8 cellular contexts compared by ENCODE assay signal in the genomic region with DNA sequence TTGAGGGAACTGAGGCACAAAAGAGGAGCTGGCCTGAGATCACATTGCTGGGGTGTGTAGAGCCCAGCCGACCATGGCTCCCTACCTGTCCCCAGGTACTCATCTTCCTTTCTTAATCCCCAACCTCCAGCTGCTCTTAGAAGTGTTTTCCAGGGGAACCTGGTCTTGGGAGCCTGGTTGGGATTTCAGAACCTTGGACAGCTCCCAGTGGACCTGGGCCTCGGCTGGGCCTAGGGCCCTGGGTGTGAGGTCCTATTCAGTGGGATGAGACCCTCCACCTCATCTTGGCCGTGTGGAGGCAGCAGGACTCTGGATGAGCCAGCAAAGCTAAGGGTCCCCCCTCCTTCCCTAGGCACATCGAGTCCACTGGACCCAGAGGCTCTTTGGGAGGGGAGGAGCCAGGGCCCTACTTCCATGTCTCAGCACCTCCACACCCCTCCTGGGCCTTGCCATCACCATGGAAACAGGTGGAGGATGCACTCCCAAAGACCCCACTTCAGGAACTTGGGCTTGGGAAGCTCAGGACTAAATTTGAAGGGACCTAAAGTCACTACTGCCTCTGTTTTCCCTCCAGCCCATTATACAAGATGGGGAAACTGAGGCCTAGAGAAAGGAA. TPM values are rescaled to one million over a fixed set of nuclear protein-coding genes. Genes with fewer than 3 reads are reported as not detected.
DNase-seq lines count a peak whose midpoint lies in the region; ATAC-seq, FAIRE-seq and TF ChIP-seq lines count a peak whose summit lies in the region.

No MANE protein-coding gene starts in this region.

- FAIRE-seq in kidney (lab: Jason Lieb, UNC), result no peak

- H3K27ac Mint-ChIP-seq in activated naive CD4-positive, alpha-beta T cell treated with anti-CD3 and anti-CD28 coated beads, Interleukin-2, amount 10 ng/mL, durations not matched to agents 7 days and 5 days, result no peak overlapping the region

- H3K9ac ChIP-seq in kidney (ENCODE audit: low read length in 2 of 2), result no peak overlapping the region

- no peaks in the 10 kb centered on the region for H3K9me3 Mint-ChIP-seq in activated naive CD4-positive, alpha-beta T cell treated with anti-CD3 and anti-CD28 coated beads, Interleukin-2, amount 10 ng/mL, durations not matched to agents 7 days and 5 days

- peaks cover 10% of the 10 kb centered on the region for H3K27me3 Mint-ChIP-seq in activated naive CD4-positive, alpha-beta T cell treated with anti-CD3 and anti-CD28 coated beads, Interleukin-2, amount 10 ng/mL, durations not matched to agents 7 days and 5 days

- no peaks in the 10 kb centered on the region for H3K9me3 ChIP-seq in kidney (ENCODE audit: control insufficient read depth in 1 of 2, low read length in 2 of 2)

- ATAC-seq in HG03457 (IDR thresholded peaks at IDR 0.05; ENCODE audit: unreplicated experiment), result no peak
- ATAC-seq in GM21515 (IDR thresholded peaks at IDR 0.05; ENCODE audit: unreplicated experiment), result no peak

- H3K4me3 ChIP-seq in AG09309 (ENCODE audit: control insufficient read depth, low read depth, low read length), result no peak overlapping the region
- H3K4me3 ChIP-seq in kidney (ENCODE audit: low read length in 2 of 2), result no peak overlapping the region

- H3K4me3 Mint-ChIP-seq in activated naive CD4-positive, alpha-beta T cell treated with anti-CD3 and anti-CD28 coated beads, Interleukin-2, amount 10 ng/mL, durations not matched to agents 7 days and 5 days, result no peak overlapping the region

- TF ChIP-seq CTCF in AG09309 (IDR thresholded peaks at IDR 0.05; ENCODE audit: control insufficient read depth, insufficient read depth, low read depth, low read length, missing control alignments) (no peak), kidney (IDR thresholded peaks at IDR 0.05; ENCODE audit: borderline replicate concordance, extremely low read depth, insufficient read depth) (no peak)

- DNase-seq in AG09309 (ENCODE audit: low read depth) (peak; percentile 1), HK-2 (ENCODE audit: unreplicated experiment) (peak; percentile 64), kidney (peak; percentile 49), NCI-H2107 treated with DMSO at 0.1 percent for 48 hours (lab: John Stamatoyannopoulos, UW; ENCODE audit: unreplicated experiment) (no peak), GDM1 (lab: John Stamatoyannopoulos, UW) (no peak)
- DNase-seq in activated naive CD4-positive, alpha-beta T cell treated with anti-CD3 and anti-CD28 coated beads, Interleukin-2, amount 10 ng/mL, durations not matched to agents 7 days and 5 days, result peak; percentile 65

- intact Hi-C loops in kidney (cut with DNase I), result no loop called here

- CTCF ChIA-PET in activated naive CD4-positive, alpha-beta T cell treated with anti-CD3 and anti-CD28 coated beads, Interleukin-2, amount 10 ng/mL, durations not matched to agents 7 days and 5 days (lab: Charles Lee), result no interaction called here

- H3K4me1 Mint-ChIP-seq in activated naive CD4-positive, alpha-beta T cell treated with anti-CD3 and anti-CD28 coated beads, Interleukin-2, amount 10 ng/mL, durations not matched to agents 7 days and 5 days, result no peaks in the 10 kb centered on the region

- H3K27ac ChIP-seq in kidney (ENCODE audit: low read depth in 2 of 2, low read length in 2 of 2), result no peak overlapping the region

- no peaks in the 10 kb centered on the region for H3K36me3 ChIP-seq in kidney (ENCODE audit: control insufficient read depth in 1 of 2, insufficient read depth in 2 of 2, low read length in 2 of 2)

- no peaks in the 10 kb centered on the region for H3K36me3 Mint-ChIP-seq in activated naive CD4-positive, alpha-beta T cell treated with anti-CD3 and anti-CD28 coated beads, Interleukin-2, amount 10 ng/mL, durations not matched to agents 7 days and 5 days

- H3K4me1 ChIP-seq in kidney (ENCODE audit: control insufficient read depth in 1 of 2, insufficient read depth in 1 of 2, low read depth in 1 of 2, low read length in 2 of 2), result no peaks in the 10 kb centered on the region

RNA-seq across cellular contexts. Expression of a gene that starts 38.5 kb away (rescaled TPM):
- 62.4 TPM for total RNA-seq in kidney
- 19.6 TPM for polyA plus RNA-seq in kidney (ENCODE audit: insufficient read depth, low read depth, low replicate concordance)

Comparison
In these comparisons a context has a peak if more than half of its experiments do, and no peak if none do; other contexts are left out.
1. DNase-seq: peak in AG09309 (single experiment), HK-2 (single experiment), activated naive CD4-positive, alpha-beta T cell treated with anti-CD3 and anti-CD28 coated beads, Interleukin-2, amount 10 ng/mL, durations not matched to agents 7 days and 5 days (single experiment) and kidney (single experiment); none in NCI-H2107 treated with DMSO at 0.1 percent for 48 hours (single experiment) and GDM1 (single experiment).